In the genomic region with DNA sequence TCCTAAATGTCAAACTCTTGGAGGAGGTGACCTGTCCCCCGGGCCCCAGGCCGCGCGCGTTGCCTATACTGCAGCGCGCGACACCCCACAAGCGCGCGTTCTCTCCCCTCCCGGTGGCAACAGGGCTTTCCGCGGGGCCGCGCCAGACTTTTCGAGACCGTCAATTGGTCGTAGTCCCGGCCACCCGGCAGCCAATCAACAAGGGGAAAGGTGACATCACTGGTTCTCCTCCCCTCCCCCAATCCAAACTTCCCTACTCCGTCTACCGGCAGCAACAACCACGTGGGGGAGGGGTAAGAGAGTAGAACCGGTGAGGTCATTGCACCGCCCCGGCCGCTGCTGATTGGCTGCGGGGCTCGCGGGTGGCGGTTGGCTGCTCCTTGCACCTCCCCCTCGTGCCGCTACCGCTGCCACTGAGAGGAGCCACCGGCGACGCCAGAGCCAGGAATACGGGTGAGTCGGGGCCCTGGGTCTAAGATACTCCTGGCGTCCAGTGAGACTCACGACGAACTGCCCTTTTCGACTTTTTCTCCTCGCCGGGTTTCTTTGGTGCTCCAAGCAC, we compare ENCODE assay signal across 8 cellular contexts. TPM values are rescaled to one million over a fixed set of nuclear protein-coding genes. Genes with fewer than 3 reads are reported as not detected.
DNase-seq lines count a peak whose midpoint lies in the region; ATAC-seq, FAIRE-seq and TF ChIP-seq lines count a peak whose summit lies in the region.

No MANE protein-coding gene starts in this region.

- H3K4me3 ChIP-seq in endothelial cell of umbilical vein (replicated peaks in 1 of 3; ENCODE audit: insufficient read depth in 1 of 3, low read depth in 1 of 3, low read length in 3 of 3) (peak overlapping the region; percentile 49 to 64 (median 57)), mesodermal cell (ENCODE audit: extremely low read depth, insufficient read depth, low read length, poor library complexity, severe bottlenecking) (peak overlapping the region; percentile 61)

- 0 to 1% methylated on average over 31 to 39 of the region's 46 CpGs for WGBS in mesodermal cell (ENCODE audit: insufficient coverage in 2 of 2), 2 experiments

- H3K36me3 Mint-ChIP-seq in activated CD8-positive, alpha-beta memory T cell treated with anti-CD3 and anti-CD28 coated beads, Interleukin-2, amount 10 ng/mL, durations not matched to agents 7 days and 5 days, result peaks cover 6% of the 10 kb centered on the region

- H3K27ac Mint-ChIP-seq in activated CD8-positive, alpha-beta memory T cell treated with anti-CD3 and anti-CD28 coated beads, Interleukin-2, amount 10 ng/mL, durations not matched to agents 7 days and 5 days, result no peak overlapping the region

- no peaks in the 10 kb centered on the region for H3K9me3 ChIP-seq in endothelial cell of umbilical vein (replicated peaks; ENCODE audit: control insufficient read depth, insufficient read depth, low read length)
- no peaks in the 10 kb centered on the region for H3K9me3 ChIP-seq in mesodermal cell (ENCODE audit: control insufficient read depth, low read length)

- H2AFZ ChIP-seq in endothelial cell of umbilical vein (ENCODE audit: low read depth, low read length), result peak overlapping the region; percentile 97

- FAIRE-seq in endothelial cell of umbilical vein (lab: Jason Lieb, UNC), result no peak

- H3K27me3 Mint-ChIP-seq in activated CD8-positive, alpha-beta memory T cell treated with anti-CD3 and anti-CD28 coated beads, Interleukin-2, amount 10 ng/mL, durations not matched to agents 7 days and 5 days, result no peaks in the 10 kb centered on the region

- H3K4me1 ChIP-seq in endothelial cell of umbilical vein (ENCODE audit: control insufficient read depth, extremely low read depth, insufficient read depth, low read length) (peaks cover 22% of the 10 kb centered on the region), mesodermal cell (ENCODE audit: control insufficient read depth, insufficient read depth, low read length, poor library complexity, severe bottlenecking) (peaks cover 29% of the 10 kb centered on the region)

- DNase-seq in COR-L47 (lab: John Stamatoyannopoulos, UW) (peak; percentile 100), HT1080 (ENCODE audit: low read depth) (peak; percentile 99), NOMO-1 (lab: John Stamatoyannopoulos, UW; ENCODE audit: unreplicated experiment in 2 of 2) (peak; percentile 100), endothelial cell of umbilical vein (ENCODE audit: low read depth, low spot score) (peak; percentile 99)
- DNase-seq in activated CD8-positive, alpha-beta memory T cell treated with anti-CD3 and anti-CD28 coated beads, Interleukin-2, amount 10 ng/mL, durations not matched to agents 7 days and 5 days, result peak; percentile 100
- DNase-seq in stimulated activated CD8-positive, alpha-beta memory T cell treated with anti-CD3 and anti-CD28 coated beads, Interleukin-15, amount 100 ng/mL, for 24 hours (ENCODE audit: low read depth), result peak; percentile 89

- no peaks in the 10 kb centered on the region for H4K20me1 ChIP-seq in endothelial cell of umbilical vein (replicated peaks; ENCODE audit: control insufficient read depth, extremely low read depth, insufficient read depth, low read length)

- ATAC-seq in GM21381 (IDR thresholded peaks at IDR 0.05; ENCODE audit: unreplicated experiment), result peak; percentile 56
- ATAC-seq in activated CD8-positive, alpha-beta memory T cell treated with anti-CD3 and anti-CD28 coated beads, Interleukin-2, amount 10 ng/mL, durations not matched to agents 7 days and 5 days, result peak; percentile 71

- H3K79me2 ChIP-seq in endothelial cell of umbilical vein (ENCODE audit: control insufficient read depth, insufficient read depth, low read length), result peaks cover 26% of the 10 kb centered on the region

- H3K36me3 ChIP-seq in endothelial cell of umbilical vein (ENCODE audit: control insufficient read depth in 2 of 2, extremely low read depth in 1 of 2, insufficient read depth in 2 of 2, low read length in 2 of 2) (peaks cover 4 to 13% of the 10 kb centered on the region in 2 experiments), mesodermal cell (ENCODE audit: control insufficient read depth, insufficient read depth, low read length) (peaks cover 19% of the 10 kb centered on the region)

- intact Hi-C loops in endothelial cell of umbilical vein (cut with micrococcal nuclease), result loop anchor here (1.0 kb wide), 4 partner anchors 12 to 34 kb away; a partner anchor contains a TSS

- no peaks in the 10 kb centered on the region for H3K9me3 Mint-ChIP-seq in activated CD8-positive, alpha-beta memory T cell treated with anti-CD3 and anti-CD28 coated beads, Interleukin-2, amount 10 ng/mL, durations not matched to agents 7 days and 5 days (ENCODE audit: low read depth)

- CTCF ChIA-PET in activated CD8-positive, alpha-beta memory T cell treated with anti-CD3 and anti-CD28 coated beads, Interleukin-2, amount 10 ng/mL, durations not matched to agents 7 days and 5 days (lab: Charles Lee), result interaction anchor here (2.2 kb wide), 1 partner anchor 11 kb away, joined by 10 read pairs; no protein-coding TSS in a partner anchor
- CTCF ChIA-PET in endothelial cell of umbilical vein (lab: Charles Lee), result interaction anchor here (1.0 to 1.6 kb wide), 4 partner anchors 12 to 24 kb away, joined by 3 to 10 read pairs (median 6); no protein-coding TSS in a partner anchor

- no peak for TF ChIP-seq CTCF in endothelial cell of umbilical vein (IDR thresholded peaks at IDR 0.05; ENCODE audit: extremely low read depth in 1 of 2, insufficient read depth in 1 of 2, low read depth in 1 of 2, low read length in 2 of 2)

- peak; percentile 25 for TF ChIP-seq POLR2A in endothelial cell of umbilical vein (IDR thresholded peaks at IDR 0.05; ENCODE audit: low read depth, low read length)

- H3K4me3 Mint-ChIP-seq in activated CD8-positive, alpha-beta memory T cell treated with anti-CD3 and anti-CD28 coated beads, Interleukin-2, amount 10 ng/mL, durations not matched to agents 7 days and 5 days, result no peak overlapping the region

- H3K4me2 ChIP-seq in endothelial cell of umbilical vein (ENCODE audit: insufficient read depth, low read length), result peak overlapping the region; percentile 96

- no peaks in the 10 kb centered on the region for H3K27me3 ChIP-seq in endothelial cell of umbilical vein (ENCODE audit: control insufficient read depth in 2 of 2, insufficient read depth in 2 of 2, low read length in 2 of 2)

- H3K4me1 Mint-ChIP-seq in activated CD8-positive, alpha-beta memory T cell treated with anti-CD3 and anti-CD28 coated beads, Interleukin-2, amount 10 ng/mL, durations not matched to agents 7 days and 5 days, result peaks cover 27% of the 10 kb centered on the region

- dilution Hi-C loops in endothelial cell of umbilical vein (cut with MboI; ENCODE audit: extremely low pct_ligation_motif_present, low sequenced_read_pairs), result no loop called here

- POLR2A ChIA-PET in endothelial cell of umbilical vein (lab: Charles Lee), result no interaction called here

- H3K9ac ChIP-seq in endothelial cell of umbilical vein (replicated peaks; ENCODE audit: extremely low read depth, insufficient read depth, low read length), result peak overlapping the region; percentile 84

- peak overlapping the region; percentile 87 for H3K27ac ChIP-seq in endothelial cell of umbilical vein (ENCODE audit: insufficient read depth, low read depth, low read length)
- H3K27ac ChIP-seq in mesodermal cell (ENCODE audit: low read depth, low read length, severe bottlenecking), result peak overlapping the region; percentile 99

- no TSS peak for BruUV-seq in endothelial cell of umbilical vein (replicated peaks; lab: Mats Ljungman, UMichigan)

- no peaks in the 10 kb centered on the region for H3K9me1 ChIP-seq in endothelial cell of umbilical vein (replicated peaks; ENCODE audit: control insufficient read depth, extremely low read depth, insufficient read depth, low read length)

RNA-seq across cellular contexts. Expression of a gene that starts 0.8 kb away (rescaled TPM):
- total RNA-seq in HT1080 (2014; rRNA removed; shearing (Covaris generic)), result 12.0 and 22.6 TPM in 2 replicates
- polyA plus RNA-seq in HT1080 (2015; cell fraction: cytosol; rRNA removed), result 19.0 and 21.5 TPM in 2 replicates
- 51.0 and 53.3 TPM in 2 replicates for polyA plus RNA-seq in HT1080 (2015; cell fraction: nucleus; rRNA removed)
- 10 to 100 TPM; 67.3 to 77.3 TPM for total RNA-seq in activated CD8-positive, alpha-beta memory T cell treated with anti-CD3 and anti-CD28 coated beads, Interleukin-2, amount 10 ng/mL, durations not matched to agents 7 days and 5 days
- 86.0 and 86.3 TPM in 2 replicates for total RNA-seq in endothelial cell of umbilical vein
- 18.4 and 23.5 TPM in 2 replicates for polyA plus RNA-seq in endothelial cell of umbilical vein
- 15.8 and 26.9 TPM in 2 replicates for polyA plus RNA-seq in endothelial cell of umbilical vein (2011; cell fraction: cytosol; rRNA removed)
- polyA plus RNA-seq in endothelial cell of umbilical vein (2011; cell fraction: nucleus; rRNA removed), result 59.1 and 69.4 TPM in 2 replicates
- 28.9 and 43.8 TPM in 2 replicates for polyA plus RNA-seq in endothelial cell of umbilical vein (2012)
- 9.1 and 9.7 TPM in 2 replicates for polyA minus RNA-seq in endothelial cell of umbilical vein
- polyA minus RNA-seq in endothelial cell of umbilical vein (2011; cell fraction: cytosol; rRNA and poly(A)+ RNA removed), result 11.2 TPM
- 15.3 and 26.1 TPM in 2 replicates for polyA minus RNA-seq in endothelial cell of umbilical vein (2011; cell fraction: nucleus; rRNA and poly(A)+ RNA removed)
- 42.9 TPM for polyA plus RNA-seq in mesodermal cell (2013, experiment 1 of 2)
- 37.1 TPM for polyA plus RNA-seq in mesodermal cell (2013, experiment 2 of 2)

RNA-seq across cellular contexts. Expression of a gene that starts 13.3 kb away (rescaled TPM):
- 73.0 and 102 TPM in 2 replicates for total RNA-seq in HT1080 (2014; rRNA removed; shearing (Covaris generic))
- polyA plus RNA-seq in HT1080 (2015; cell fraction: cytosol; rRNA removed), result 70.3 and 81.1 TPM in 2 replicates
- 126 and 550 TPM in 2 replicates for polyA plus RNA-seq in HT1080 (2015; cell fraction: nucleus; rRNA removed)
- total RNA-seq in activated CD8-positive, alpha-beta memory T cell treated with anti-CD3 and anti-CD28 coated beads, Interleukin-2, amount 10 ng/mL, durations not matched to agents 7 days and 5 days, result 10 to 100 TPM; 43.5 to 58.7 TPM
- 117 and 130 TPM in 2 replicates for total RNA-seq in endothelial cell of umbilical vein
- polyA plus RNA-seq in endothelial cell of umbilical vein, result 102 and 125 TPM in 2 replicates
- 43.3 and 54.3 TPM in 2 replicates for polyA plus RNA-seq in endothelial cell of umbilical vein (2011; cell fraction: cytosol; rRNA removed)
- 130 and 152 TPM in 2 replicates for polyA plus RNA-seq in endothelial cell of umbilical vein (2011; cell fraction: nucleus; rRNA removed)
- 40.7 and 61.9 TPM in 2 replicates for polyA plus RNA-seq in endothelial cell of umbilical vein (2012)
- polyA minus RNA-seq in endothelial cell of umbilical vein, result 76.4 and 95.4 TPM in 2 replicates
- 26.5 TPM for polyA minus RNA-seq in endothelial cell of umbilical vein (2011; cell fraction: cytosol; rRNA and poly(A)+ RNA removed)
- 38.5 and 45.5 TPM in 2 replicates for polyA minus RNA-seq in endothelial cell of umbilical vein (2011; cell fraction: nucleus; rRNA and poly(A)+ RNA removed)
- 89.7 TPM for polyA plus RNA-seq in mesodermal cell (2013, experiment 1 of 2)
- polyA plus RNA-seq in mesodermal cell (2013, experiment 2 of 2), result 85.3 TPM

RNA-seq across cellular contexts. Expression of a gene that starts 25.8 kb away (rescaled TPM):
- total RNA-seq in HT1080 (2014; rRNA removed; shearing (Covaris generic)), result 25.6 and 32.8 TPM in 2 replicates
- 73.7 and 82.7 TPM in 2 replicates for polyA plus RNA-seq in HT1080 (2015; cell fraction: cytosol; rRNA removed)
- polyA plus RNA-seq in HT1080 (2015; cell fraction: nucleus; rRNA removed), result 51.2 and 53.8 TPM in 2 replicates
- 10 to 100 TPM; 47.3 to 53.8 TPM for total RNA-seq in activated CD8-positive, alpha-beta memory T cell treated with anti-CD3 and anti-CD28 coated beads, Interleukin-2, amount 10 ng/mL, durations not matched to agents 7 days and 5 days
- total RNA-seq in endothelial cell of umbilical vein, result 48.3 and 49.5 TPM in 2 replicates
- polyA plus RNA-seq in endothelial cell of umbilical vein, result 73.7 and 74.7 TPM in 2 replicates
- 43.0 and 46.7 TPM in 2 replicates for polyA plus RNA-seq in endothelial cell of umbilical vein (2011; cell fraction: cytosol; rRNA removed)
- polyA plus RNA-seq in endothelial cell of umbilical vein (2011; cell fraction: nucleus; rRNA removed), result 38.6 and 45.0 TPM in 2 replicates
- polyA plus RNA-seq in endothelial cell of umbilical vein (2012), result 51.1 and 56.5 TPM in 2 replicates
- 42.6 and 53.2 TPM in 2 replicates for polyA minus RNA-seq in endothelial cell of umbilical vein
- polyA minus RNA-seq in endothelial cell of umbilical vein (2011; cell fraction: cytosol; rRNA and poly(A)+ RNA removed), result 12.4 TPM
- 10.8 and 11.8 TPM in 2 replicates for polyA minus RNA-seq in endothelial cell of umbilical vein (2011; cell fraction: nucleus; rRNA and poly(A)+ RNA removed)
- polyA plus RNA-seq in mesodermal cell (2013, experiment 1 of 2), result 61.9 TPM
- 56.5 TPM for polyA plus RNA-seq in mesodermal cell (2013, experiment 2 of 2)

RNA-seq across cellular contexts. Expression of a gene that starts 33.7 kb away (rescaled TPM):
- 1.2 and 2.8 TPM in 2 replicates for total RNA-seq in HT1080 (2014; rRNA removed; shearing (Covaris generic))
- polyA plus RNA-seq in HT1080 (2015; cell fraction: cytosol; rRNA removed), result 0.81 and 1.0 TPM in 2 replicates
- 0.61 and 1.1 TPM in 2 replicates for polyA plus RNA-seq in HT1080 (2015; cell fraction: nucleus; rRNA removed)
- 1 to 10 TPM in 1 of 2 experiments, under 1 TPM in 1; 0.89 to 1.1 TPM for total RNA-seq in activated CD8-positive, alpha-beta memory T cell treated with anti-CD3 and anti-CD28 coated beads, Interleukin-2, amount 10 ng/mL, durations not matched to agents 7 days and 5 days
- total RNA-seq in endothelial cell of umbilical vein, result 1.0 and 1.5 TPM in 2 replicates
- polyA plus RNA-seq in endothelial cell of umbilical vein, result 1.4 and 1.9 TPM in 2 replicates
- polyA plus RNA-seq in endothelial cell of umbilical vein (2011; cell fraction: cytosol; rRNA removed), result 0.98 and 1.0 TPM in 2 replicates
- 0.55 and 0.92 TPM in 2 replicates for polyA plus RNA-seq in endothelial cell of umbilical vein (2011; cell fraction: nucleus; rRNA removed)
- 1.1 and 1.3 TPM in 2 replicates for polyA plus RNA-seq in endothelial cell of umbilical vein (2012)
- polyA minus RNA-seq in endothelial cell of umbilical vein, result 0.53 and 0.62 TPM in 2 replicates
- polyA minus RNA-seq in endothelial cell of umbilical vein (2011; cell fraction: cytosol; rRNA and poly(A)+ RNA removed), result not detected
- polyA minus RNA-seq in endothelial cell of umbilical vein (2011; cell fraction: nucleus; rRNA and poly(A)+ RNA removed), result 0.53 and 0.63 TPM in 2 replicates
- polyA plus RNA-seq in mesodermal cell (2013, experiment 1 of 2), result 0.77 TPM
- 0.76 TPM for polyA plus RNA-seq in mesodermal cell (2013, experiment 2 of 2)

RNA-seq across cellular contexts. Expression of a gene that starts 34.2 kb away (rescaled TPM):
- total RNA-seq in HT1080 (2014; rRNA removed; shearing (Covaris generic)), result 98.5 and 110 TPM in 2 replicates
- polyA plus RNA-seq in HT1080 (2015; cell fraction: cytosol; rRNA removed), result 36.9 and 43.7 TPM in 2 replicates
- 21.3 and 23.6 TPM in 2 replicates for polyA plus RNA-seq in HT1080 (2015; cell fraction: nucleus; rRNA removed)
- total RNA-seq in activated CD8-positive, alpha-beta memory T cell treated with anti-CD3 and anti-CD28 coated beads, Interleukin-2, amount 10 ng/mL, durations not matched to agents 7 days and 5 days, result 10 to 100 TPM; 38.0 to 38.9 TPM
- 41.4 and 47.6 TPM in 2 replicates for total RNA-seq in endothelial cell of umbilical vein
- 95.0 and 115 TPM in 2 replicates for polyA plus RNA-seq in endothelial cell of umbilical vein
- polyA plus RNA-seq in endothelial cell of umbilical vein (2011; cell fraction: cytosol; rRNA removed), result 60.9 and 62.4 TPM in 2 replicates
- polyA plus RNA-seq in endothelial cell of umbilical vein (2011; cell fraction: nucleus; rRNA removed), result 37.0 and 38.1 TPM in 2 replicates
- 41.4 and 45.7 TPM in 2 replicates for polyA plus RNA-seq in endothelial cell of umbilical vein (2012)
- polyA minus RNA-seq in endothelial cell of umbilical vein, result 31.2 and 37.2 TPM in 2 replicates
- polyA minus RNA-seq in endothelial cell of umbilical vein (2011; cell fraction: cytosol; rRNA and poly(A)+ RNA removed), result 15.9 TPM
- 5.5 and 10.9 TPM in 2 replicates for polyA minus RNA-seq in endothelial cell of umbilical vein (2011; cell fraction: nucleus; rRNA and poly(A)+ RNA removed)
- 77.7 TPM for polyA plus RNA-seq in mesodermal cell (2013, experiment 1 of 2)
- 67.7 TPM for polyA plus RNA-seq in mesodermal cell (2013, experiment 2 of 2)

Comparison
In these comparisons a context has a peak if more than half of its experiments do, and no peak if none do; other contexts are left out.
1. Peak in every context shown above with its lines: DNase-seq, ATAC-seq, H3K4me3 ChIP-seq and H3K27ac ChIP-seq.